Comparison of ENCODE assay signal across 8 cellular contexts in genomic region chr1:32448186-32448772, GRCh38. TPM values are rescaled to one million over a fixed set of nuclear protein-coding genes. Genes with fewer than 3 reads are reported as not detected.
A peak's percentile ranks its signal among the peaks of the same experiment; 100 is the strongest.
DNase-seq lines count a peak whose midpoint lies in the region; TF ChIP-seq lines count a peak whose summit lies in the region.
"Not testable (repeated sequence)": the region's sequence is repeated elsewhere in the genome, so short reads cannot be mapped to it uniquely, and the experiment has no call there.

No MANE protein-coding gene starts in this region.

- peaks cover 37% of the 10 kb centered on the region for H3K4me1 ChIP-seq in HUES64 (ENCODE audit: insufficient read depth, low read length)
- H3K4me1 ChIP-seq in right atrium auricular region; ovary (ENCODE audit: insufficient read depth): not testable (repeated sequence)

- H3K9ac ChIP-seq in HUES64 (ENCODE audit: low read depth, low read length) = not testable (repeated sequence)

- intact Hi-C loops in ovary (cut with DNase I) = loop anchor here in 1 of 4 donors (10.0 kb wide), 1 partner anchor 177 kb away; no protein-coding TSS in a partner anchor

- H3K4me3 ChIP-seq in HUES64 (ENCODE audit: low read length) = peak overlapping the region; percentile 39
- peak overlapping the region; percentile 41 for H3K4me3 ChIP-seq in WI38 (ENCODE audit: low read depth, low read length)
- H3K4me3 ChIP-seq in right atrium auricular region = peak overlapping the region in 1 of 2 donors; percentile 27
- peak overlapping the region; percentile 21 for H3K4me3 ChIP-seq in ovary

- peak; percentile 48 for DNase-seq in DMS153 treated with DMSO at 0.1 percent for 48 hours (lab: John Stamatoyannopoulos, UW; ENCODE audit: unreplicated experiment)
- DNase-seq in NCI-H748 (lab: John Stamatoyannopoulos, UW; ENCODE audit: unreplicated experiment) = peak; percentile 73
- peak; percentile 22 for DNase-seq in brain pericyte (ENCODE audit: low read depth, low spot score)
- peak; percentile 77 for DNase-seq in right atrium auricular region (ENCODE audit: low spot score)
- DNase-seq in ovary = peak; percentile 71 to 83 (median 74)
- peak; percentile 83 for DNase-seq in superior temporal gyrus (ENCODE audit: extremely low spot score)

- peak overlapping the region; percentile 87; the same call in 1 of the 2 replicates for H3K27ac ChIP-seq in HUES64 (ENCODE audit: low read depth, low read length)
- not testable (repeated sequence) for H3K27ac ChIP-seq in right atrium auricular region, ovary

- TF ChIP-seq EP300 in ovary (IDR thresholded peaks at IDR 0.05) = not testable (repeated sequence)

- not testable (repeated sequence) for H3K27me3 ChIP-seq in HUES64 (ENCODE audit: insufficient read depth, low read length); right atrium auricular region; ovary

- TF ChIP-seq POLR2A in ovary (IDR thresholded peaks at IDR 0.05) = not testable (repeated sequence)

- peaks cover 27% of the 10 kb centered on the region for H3K9me3 ChIP-seq in HUES64 (ENCODE audit: insufficient read depth, low read depth, low read length)
- peaks cover 0 to 13% of the 10 kb centered on the region in 2 donors for H3K9me3 ChIP-seq in right atrium auricular region
- H3K9me3 ChIP-seq in ovary = not testable (repeated sequence)

- WGBS in HUES64 = 32% methylated on average over 10 of the region's 12 CpGs
- 17 to 27% (median 23%) methylated on average over 12 of the region's 12 CpGs for WGBS in ovary, 3 donors

- TF ChIP-seq CTCF in WI38 (IDR thresholded peaks at IDR 0.05; ENCODE audit: low read depth, low read length) (peak; percentile 85), right atrium auricular region (IDR thresholded peaks at IDR 0.05) (peak; percentile 79 to 87), ovary (IDR thresholded peaks at IDR 0.05) (peak; percentile 63 to 76 (median 71))

- H3K36me3 ChIP-seq in HUES64 (ENCODE audit: insufficient read depth, low read length); right atrium auricular region; ovary: not testable (repeated sequence)

RNA-seq across cellular contexts. Expression of gene ZBTB8B, which starts 16.6 kb away (rescaled TPM):
- 1.1 TPM for polyA plus RNA-seq in HUES64 (2013, experiment 1 of 2)
- polyA plus RNA-seq in HUES64 (2013, experiment 2 of 2) = 1.3 TPM
- total RNA-seq in right atrium auricular region = under 1 TPM in 1 of 2 donors, not detected in 1; 0.04 TPM
- under 1 TPM; under 0.01 to 0.18 (median 0.10) TPM for total RNA-seq in ovary
- polyA plus RNA-seq in ovary = under 1 TPM; 0.04 to 0.10 TPM

RNA-seq across cellular contexts. Expression of gene BSDC1, which starts 54.0 kb away (rescaled TPM):
- 23.6 TPM for polyA plus RNA-seq in HUES64 (2013, experiment 1 of 2)
- 25.2 TPM for polyA plus RNA-seq in HUES64 (2013, experiment 2 of 2)
- total RNA-seq in right atrium auricular region (10 to 100 TPM; 47.1 to 49.7 TPM), ovary (100 to 1,000 TPM in 1 of 7 donors, 10 to 100 TPM in 6; 54.9 to 107 (median 73.0) TPM)
- 10 to 100 TPM; 60.5 to 60.7 TPM for polyA plus RNA-seq in ovary

Comparison
In these comparisons a context has a peak if more than half of its experiments do, and no peak if none do; other contexts are left out.
1. DNase-seq: peak in every context shown above with its lines; median percentile 83 in superior temporal gyrus; 77 in right atrium auricular region; 74 in ovary; 73 in NCI-H748; 48 in DMS153 treated with DMSO at 0.1 percent for 48 hours; 22 in brain pericyte.